ENCODE assay signal across 7 cellular contexts in genomic region chrX:101415180-101416130, GRCh38. TPM values are rescaled to one million over a fixed set of nuclear protein-coding genes. Genes with fewer than 3 reads are reported as not detected.
DNase-seq lines count a peak whose midpoint lies in the region; ATAC-seq and TF ChIP-seq lines count a peak whose summit lies in the region.

No MANE protein-coding gene starts in this region.

- H2AFZ ChIP-seq in OCI-LY1 (ENCODE audit: low read length) = no peak overlapping the region

- H3K4me3 ChIP-seq in OCI-LY1 (ENCODE audit: low read depth, low read length, poor library complexity, severe bottlenecking) (no peak overlapping the region), ascending aorta (no peak overlapping the region), gastrocnemius medialis (no peak overlapping the region)

- H3K27me3 ChIP-seq in OCI-LY1 (ENCODE audit: insufficient read depth, low read length) = no peaks in the 10 kb centered on the region
- no peaks in the 10 kb centered on the region for H3K27me3 ChIP-seq in ascending aorta
- no peaks in the 10 kb centered on the region for H3K27me3 ChIP-seq in gastrocnemius medialis

- in situ Hi-C loops in G401 (cut with HindIII; ENCODE audit: low sequenced_read_pairs) = no loop called here
- in situ Hi-C loops in gastrocnemius medialis (cut with MboI; ENCODE audit: low sequenced_read_pairs in 4 of 4) = loop anchor here in 2 of 4 donors (10.0 to 25.0 kb wide), 3 partner anchors 372 to 522 kb away; partner anchors contain the start of gene ZMAT1 (in 1 of the 2)

- TF ChIP-seq CTCF in OCI-LY1 (IDR thresholded peaks at IDR 0.05; ENCODE audit: low read length) (peak; percentile 53), ascending aorta (IDR thresholded peaks at IDR 0.05) (peak; percentile 60 to 82 (median 77)), gastrocnemius medialis (IDR thresholded peaks at IDR 0.05 in 4 of 5, conservative IDR thresholded peaks at IDR 0.05 in 1 of 5) (peak; percentile 24 to 83 (median 62))

- peak overlapping the region; percentile 8; the same call in 1 of the 2 replicates for H3K4me2 ChIP-seq in OCI-LY1 (ENCODE audit: low read length)

- H3K9ac ChIP-seq in OCI-LY1 (ENCODE audit: low read length) = no peak overlapping the region

- H3K9me2 ChIP-seq in OCI-LY1 (ENCODE audit: low read depth, low read length) = no peaks in the 10 kb centered on the region

- H3K79me2 ChIP-seq in OCI-LY1 (ENCODE audit: insufficient read depth, low read length) = peaks cover 7% of the 10 kb centered on the region

- H3K4me1 ChIP-seq in OCI-LY1 (ENCODE audit: insufficient read depth, low read length, severe bottlenecking) (peaks cover 11% of the 10 kb centered on the region), ascending aorta (peaks cover 0 to 4% of the 10 kb centered on the region in 2 donors), gastrocnemius medialis (peaks cover 11 to 27% of the 10 kb centered on the region in 2 donors)

- H3K27ac ChIP-seq in OCI-LY1 (ENCODE audit: low read depth, low read length, poor library complexity, severe bottlenecking) (no peak overlapping the region), ascending aorta (peak overlapping the region; percentile 54 to 63), gastrocnemius medialis (peak overlapping the region; percentile 70 to 78 (median 76))

- ATAC-seq in GM19468 (IDR thresholded peaks at IDR 0.05; ENCODE audit: extremely low read depth, unreplicated experiment) (peak; percentile 55), HG03575 (IDR thresholded peaks at IDR 0.05; ENCODE audit: extremely low read depth, insufficient number of reproducible peaks, low FRiP score, unreplicated experiment) (peak; percentile 49), gastrocnemius medialis (peak; percentile 54 to 61)

- no peaks in the 10 kb centered on the region for H3F3A ChIP-seq in OCI-LY1 (ENCODE audit: insufficient read depth, low read length)

- no peak for TF ChIP-seq POLR2A in gastrocnemius medialis (IDR thresholded peaks at IDR 0.05)

- intact Hi-C loops in ascending aorta (cut with DNase I) = loop anchor here (2.0 to 10.0 kb wide), 4 partner anchors 383 to 1239 kb away; partner anchors contain the start of genes GPRASP1, TCEAL2 and ZMAT1
- intact Hi-C loops in gastrocnemius medialis (cut with DNase I; ENCODE audit: low total_unique reads) = loop anchor here (1.0 to 10.0 kb wide), 4 partner anchors 67 to 519 kb away; partner anchors contain the start of genes ARMCX1 and ZMAT1

- H3K9me3 ChIP-seq in OCI-LY1 (ENCODE audit: low read length) (no peaks in the 10 kb centered on the region), ascending aorta (no peaks in the 10 kb centered on the region), gastrocnemius medialis (no peaks in the 10 kb centered on the region)

- H3K36me3 ChIP-seq in OCI-LY1 (ENCODE audit: insufficient read depth, low read length) = peaks cover 26% of the 10 kb centered on the region; the same call in 1 of the 2 replicates
- peaks cover 0 to 5% of the 10 kb centered on the region in 2 donors for H3K36me3 ChIP-seq in ascending aorta
- peaks cover 0 to 9% of the 10 kb centered on the region in 2 donors for H3K36me3 ChIP-seq in gastrocnemius medialis

- peak; percentile 83 for DNase-seq in G401 (ENCODE audit: low spot score)
- no peak for DNase-seq in ascending aorta (ENCODE audit: low spot score in 2 of 2)
- DNase-seq in hippocampal formation (lab: John Stamatoyannopoulos, UW) = peak; percentile 8 to 76
- no peak for DNase-seq in gastrocnemius medialis

- H4K20me1 ChIP-seq in OCI-LY1 (ENCODE audit: insufficient read depth, low read length) = no peaks in the 10 kb centered on the region

RNA-seq across cellular contexts. Expression of gene HNRNPH2, which starts 7.4 kb away (rescaled TPM):
- 44.3 and 54.6 TPM in 2 replicates for total RNA-seq in G401 (2014; rRNA removed; shearing (Covaris generic))
- total RNA-seq in ascending aorta = 21.4 TPM
- 10 to 100 TPM; 33.8 to 58.1 (median 43.3) TPM for total RNA-seq in gastrocnemius medialis

RNA-seq across cellular contexts. Expression of gene GLA, which starts 7.7 kb away (rescaled TPM):
- total RNA-seq in G401 (2014; rRNA removed; shearing (Covaris generic)) = 80.4 and 86.3 TPM in 2 replicates
- 9.0 TPM for total RNA-seq in ascending aorta
- total RNA-seq in gastrocnemius medialis = 10 to 100 TPM; 13.4 to 16.3 (median 14.6) TPM

RNA-seq across cellular contexts. Expression of gene RPL36A, which starts 24.6 kb away (rescaled TPM):
- 415 and 688 TPM in 2 replicates for total RNA-seq in G401 (2014; rRNA removed; shearing (Covaris generic))
- total RNA-seq in ascending aorta (822 TPM), gastrocnemius medialis (1,000 to 10,000 TPM in 3 of 4 donors, 100 to 1,000 TPM in 1; 627 to 1,470 (median 1,100) TPM)

RNA-seq across cellular contexts. Expression of gene BTK, which starts 29.5 kb away (rescaled TPM):
- not detected in 2 replicates for total RNA-seq in G401 (2014; rRNA removed; shearing (Covaris generic))
- 0.64 TPM for total RNA-seq in ascending aorta
- 1 to 10 TPM in 1 of 4 donors, under 1 TPM in 2, not detected in 1; 0.75 to 1.5 (median 1.00) TPM for total RNA-seq in gastrocnemius medialis

Comparison
In these comparisons a context has a peak if more than half of its experiments do, and no peak if none do; other contexts are left out.
1. DNase-seq: peak in G401 (single experiment) and hippocampal formation (2 of 2); none in ascending aorta (0 of 2) and gastrocnemius medialis (0 of 2).
2. Peak in every context shown above with its lines, with median percentiles within 50 percentile points of each other: ATAC-seq and CTCF ChIP-seq.